In genomic region chr7:69610675-69611037, GRCh38 we compare ENCODE assay signal across 1 cellular context.
TF ChIP-seq lines count a peak whose summit lies in the region.

No MANE protein-coding gene starts in this region.

TF ChIP-seq in HEK293, 187 proteins besides CTCF, POLR2A, EP300 and RAD21 (continued from another document):
- TF ChIP-seq ZNF600 (tag by site-specific recombination; IDR thresholded peaks at IDR 0.05) (peak; percentile 44; the same call in 1 of the 2 replicates), MEIS1 (CRISPR knock-in tag; IDR thresholded peaks at IDR 0.05; ENCODE audit: borderline replicate concordance) (no peak), ZNF121 (tag by site-specific recombination; IDR thresholded peaks at IDR 0.05) (no peak), ZEB2 (tag by site-specific recombination; IDR thresholded peaks at IDR 0.05) (no peak), IKZF3 (tag by site-specific recombination; IDR thresholded peaks at IDR 0.05) (peak; percentile 3; the same call in 1 of the 2 replicates), ZNF621 (tag by site-specific recombination; IDR thresholded peaks at IDR 0.05) (no peak)
